15 cellular contexts compared by ENCODE assay signal in the genomic region with DNA sequence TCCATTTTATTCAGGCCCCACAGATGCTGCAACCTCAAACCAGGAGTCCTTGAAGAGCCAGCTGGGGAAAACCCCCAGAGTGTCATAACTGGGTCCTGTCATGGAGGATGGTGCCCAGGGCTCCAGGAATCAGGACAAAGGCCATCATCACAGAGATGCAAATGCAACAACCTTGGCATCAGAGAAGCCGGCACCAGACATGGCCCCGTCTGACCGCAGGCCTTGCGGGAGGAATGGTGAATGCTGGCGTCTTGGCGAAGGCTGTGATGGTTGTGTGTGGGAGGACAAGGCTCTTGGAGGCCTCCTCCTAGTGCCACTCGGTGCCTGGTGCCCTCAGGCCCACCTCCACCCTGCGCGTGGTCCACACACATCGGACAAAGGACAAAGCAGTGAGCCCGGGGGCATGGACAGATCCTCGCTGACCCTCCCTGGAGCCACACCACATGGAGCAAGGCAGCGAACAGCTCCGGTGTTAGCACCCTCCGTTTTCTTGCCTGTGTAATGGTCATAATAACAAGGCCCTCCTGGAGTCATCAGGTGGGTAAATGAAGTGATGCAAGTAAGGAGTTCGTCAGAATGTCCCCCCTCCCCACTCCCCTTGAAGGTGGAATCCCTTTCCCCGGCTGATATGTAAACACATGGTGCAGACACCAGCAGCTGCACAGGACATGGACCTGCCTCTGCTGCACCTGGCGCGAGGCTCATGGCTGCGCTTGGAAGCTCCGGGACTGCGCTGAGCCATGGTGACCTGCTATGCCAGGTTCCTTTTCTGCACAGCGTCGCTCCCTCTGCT.
A peak's percentile ranks its signal among the peaks of the same experiment; 100 is the strongest.
DNase-seq lines count a peak whose midpoint lies in the region; ATAC-seq and TF ChIP-seq lines count a peak whose summit lies in the region.
"Had no signal": no experiment of that assay in that cellular context is flagged by ENCODE, and none has a peak within 500 bp of the region (broad histone marks: within the 10 kb centered on the region; RNA-seq: fewer than 3 reads in every experiment).

No MANE protein-coding gene starts in this region.

- H3K36me3 Mint-ChIP-seq in endodermal cell (ENCODE audit: low read depth) (no peaks in the 10 kb centered on the region), osteocyte (ENCODE audit: unreplicated experiment) (no peaks in the 10 kb centered on the region)
- H3K36me3 Mint-ChIP-seq: CD4-positive, alpha-beta memory T cell had no signal

- H3K36me3 ChIP-seq in endodermal cell (ENCODE audit: control insufficient read depth, insufficient read depth, low read length) (no peaks in the 10 kb centered on the region), vagina (no peaks in the 10 kb centered on the region), ascending aorta (no peaks in the 10 kb centered on the region)
- H3K36me3 ChIP-seq: BE2C had no signal

- H3K4me3 Mint-ChIP-seq in endodermal cell: no peak overlapping the region
- H3K4me3 Mint-ChIP-seq in osteocyte (ENCODE audit: unreplicated experiment): no peak overlapping the region
- H3K4me3 Mint-ChIP-seq: CD4-positive, alpha-beta memory T cell; GM23338; H9 had no signal

- no peak for TF ChIP-seq CTCF in endodermal cell (conservative IDR thresholded peaks at IDR 0.05)
- no peak for TF ChIP-seq CTCF in osteocyte (IDR thresholded peaks at IDR 0.05)
- TF ChIP-seq CTCF in vagina (IDR thresholded peaks at IDR 0.05): no peak
- no peak for TF ChIP-seq CTCF in ascending aorta (IDR thresholded peaks at IDR 0.05)

- no peaks in the 10 kb centered on the region for H3K9me3 Mint-ChIP-seq in endodermal cell
- peaks cover 30% of the 10 kb centered on the region for H3K9me3 Mint-ChIP-seq in osteocyte (ENCODE audit: unreplicated experiment)

- H3K27ac ChIP-seq in endodermal cell (ENCODE audit: low read depth, low read length) (no peak overlapping the region), vagina (no peak overlapping the region), ascending aorta (no peak overlapping the region)
- H3K27ac ChIP-seq: A549, C4-2B had no signal

- H3K4me3 ChIP-seq in endodermal cell (ENCODE audit: low read length) (no peak overlapping the region), vagina (no peak overlapping the region), ascending aorta (no peak overlapping the region)
- H3K4me3 ChIP-seq: A549, GM23338 had no signal

- H3K4me1 Mint-ChIP-seq in endodermal cell (no peaks in the 10 kb centered on the region), osteocyte (ENCODE audit: unreplicated experiment) (no peaks in the 10 kb centered on the region)
- H3K4me1 Mint-ChIP-seq: CD4-positive, alpha-beta memory T cell had no signal

- WGBS in endodermal cell (ENCODE audit: insufficient coverage in 1 of 2, insufficient read length in 1 of 2), 2 experiments: 93 to 99% methylated on average over 10 to 24 of the region's 24 CpGs

- H3K4me1 ChIP-seq in endodermal cell (ENCODE audit: control insufficient read depth, insufficient read depth, low read length): no peaks in the 10 kb centered on the region
- H3K4me1 ChIP-seq in vagina: no peaks in the 10 kb centered on the region
- no peaks in the 10 kb centered on the region for H3K4me1 ChIP-seq in ascending aorta
- H3K4me1 ChIP-seq: A549, BE2C had no signal

- intact Hi-C loops in vagina (cut with DNase I) (no loop called here), ascending aorta (cut with DNase I) (no loop called here)

- H3K9ac ChIP-seq in endodermal cell (ENCODE audit: extremely low read depth, low read length, poor library complexity, severe bottlenecking): no peak overlapping the region

- TF ChIP-seq POLR2A in vagina (IDR thresholded peaks at IDR 0.05): no peak

- H3K27me3 ChIP-seq in endodermal cell (ENCODE audit: control insufficient read depth, insufficient read depth, low read length, poor library complexity, severe bottlenecking): no peaks in the 10 kb centered on the region
- no peaks in the 10 kb centered on the region for H3K27me3 ChIP-seq in vagina
- no peaks in the 10 kb centered on the region for H3K27me3 ChIP-seq in ascending aorta
- H3K27me3 ChIP-seq: BE2C had no signal

- H3K9me3 ChIP-seq in endodermal cell (ENCODE audit: control insufficient read depth, low read length) (no peaks in the 10 kb centered on the region), vagina (no peaks in the 10 kb centered on the region), ascending aorta (no peaks in the 10 kb centered on the region)
- H3K9me3 ChIP-seq: A549, BE2C had no signal

- DNase-seq in endodermal cell (peak; percentile 26), left lobe of liver (ENCODE audit: low spot score) (peak; percentile 37), osteocyte (ENCODE audit: extremely low spot score, unreplicated experiment) (peak; percentile 80), vagina (ENCODE audit: extremely low spot score in 2 of 2) (peak; percentile 70 to 84), ascending aorta (ENCODE audit: low spot score in 2 of 2) (no peak), NCI-H1092 treated with DMSO at 0.1 percent for 48 hours (lab: John Stamatoyannopoulos, UW) (no peak)
- DNase-seq in activated T-cell treated with anti-CD3 and anti-CD28 coated beads, Interleukin-2, amount 50 U/mL, for 48 hours: no peak
- DNase-seq: BE2C; CD4-positive, alpha-beta memory T cell; DMS153; EL; H9 had no signal

- no peak overlapping the region for H3K27ac Mint-ChIP-seq in endodermal cell
- H3K27ac Mint-ChIP-seq in osteocyte (ENCODE audit: unreplicated experiment): no peak overlapping the region
- H3K27ac Mint-ChIP-seq: CD4-positive, alpha-beta memory T cell; GM23338; H9 had no signal

- H3K27me3 Mint-ChIP-seq in endodermal cell (ENCODE audit: insufficient read depth) (no peaks in the 10 kb centered on the region), osteocyte (ENCODE audit: unreplicated experiment) (no peaks in the 10 kb centered on the region)

- ATAC-seq in left lobe of liver: no peak
- ATAC-seq: A549, GM23338 had no signal

Comparison
In these comparisons a context has a peak if more than half of its experiments do, and no peak if none do; other contexts are left out.
1. DNase-seq: peak in endodermal cell (single experiment), left lobe of liver (single experiment), osteocyte (single experiment) and vagina (2 of 2); none in ascending aorta (0 of 2), activated T-cell treated with anti-CD3 and anti-CD28 coated beads, Interleukin-2, amount 50 U/mL, for 48 hours (0 of 2) and NCI-H1092 treated with DMSO at 0.1 percent for 48 hours (single experiment).